Comparison of ENCODE assay signal across 7 cellular contexts in the genomic region with DNA sequence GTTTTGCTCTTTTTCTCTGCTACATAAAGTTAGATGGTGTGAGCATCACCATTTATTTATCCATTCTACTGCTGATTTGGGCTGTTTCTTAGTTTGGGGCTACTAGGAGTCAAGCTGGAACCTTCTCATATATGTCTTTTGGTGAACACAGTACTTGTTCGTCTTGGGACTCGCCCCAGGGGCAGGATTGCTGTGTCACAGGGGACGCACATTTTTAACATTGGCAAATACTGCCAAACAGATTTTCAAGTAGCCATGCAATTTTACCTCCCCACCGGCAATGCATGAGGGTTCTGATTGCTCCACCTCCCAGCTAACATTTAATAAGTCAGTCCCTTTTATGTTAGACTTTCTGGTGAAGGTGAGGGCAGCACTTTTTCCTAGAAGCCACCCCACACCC.
"Had no signal": no experiment of that assay in that cellular context is flagged by ENCODE, and none has a peak within 500 bp of the region (broad histone marks: within the 10 kb centered on the region; RNA-seq: fewer than 3 reads in every experiment).

No MANE protein-coding gene starts in this region.

- H3K4me3 ChIP-seq: GM23338 had no signal

- DNase-seq: H9, HCEC 1CT, IMR-90 had no signal

- H3K4me3 Mint-ChIP-seq: GM23338, H9 had no signal

- H3K9me3 Mint-ChIP-seq: GM23338, H9 had no signal

- H3K27ac Mint-ChIP-seq: GM23338, H9 had no signal

- FAIRE-seq: H1, H54, HTR-8/SVneo had no signal

- ATAC-seq: GM23338 had no signal
